In genomic region chrX:39244146-39244545, GRCh38 we compare ENCODE assay signal across 26 cellular contexts.
DNase-seq lines count a peak whose midpoint lies in the region; ATAC-seq, FAIRE-seq and TF ChIP-seq lines count a peak whose summit lies in the region.
"Had no signal": no experiment of that assay in that cellular context is flagged by ENCODE, and none has a peak within 500 bp of the region (broad histone marks: within the 10 kb centered on the region; RNA-seq: fewer than 3 reads in every experiment).

No MANE protein-coding gene starts in this region.

- POLR2A ChIA-PET in A549 (lab: Yijun Ruan, JAX) = no interaction called here

- 13% methylated on average over 1 of the region's 1 CpG for WGBS in A549 (ENCODE audit: missing lambda C conversion rate)
- 63% methylated on average over 1 of the region's 1 CpG for WGBS in mesenchymal stem cell

- TF ChIP-seq POLR2A in A549 (IDR thresholded peaks at IDR 0.05; ENCODE audit: low read length) = no peak

- no peak for ATAC-seq in A549
- ATAC-seq in HG03135 (IDR thresholded peaks at IDR 0.05; ENCODE audit: unreplicated experiment) = no peak
- ATAC-seq: CD8-positive, alpha-beta T cell had no signal

- no peak overlapping the region for H3K18ac ChIP-seq in mesenchymal stem cell (ENCODE audit: low read depth in 1 of 2, low read length in 2 of 2)

- no peak overlapping the region for H2BK5ac ChIP-seq in mesenchymal stem cell (ENCODE audit: low read depth, low read length, poor library complexity, severe bottlenecking)

- no peak overlapping the region for H2AFZ ChIP-seq in mesenchymal stem cell (ENCODE audit: low read depth, low read length)
- H2AFZ ChIP-seq: PC-9 had no signal

- H2AK5ac ChIP-seq in mesenchymal stem cell (ENCODE audit: low read length, severe bottlenecking) = no peak overlapping the region

- no peak overlapping the region for H3K4ac ChIP-seq in mesenchymal stem cell (ENCODE audit: low read depth in 1 of 2, low read length in 2 of 2)

- FAIRE-seq in A549 (lab: Jason Lieb, UNC) = peak; percentile 59
- FAIRE-seq in GM18507 (lab: Jason Lieb, UNC) = peak; percentile 48
- FAIRE-seq: GM12892 had no signal

- H3K4me3 ChIP-seq in A549 (no peak overlapping the region), mesenchymal stem cell (ENCODE audit: insufficient read depth in 1 of 2, low read depth in 1 of 2, low read length in 2 of 2) (no peak overlapping the region)
- H3K4me3 ChIP-seq: PC-9 had no signal

- no peaks in the 10 kb centered on the region for H3K36me3 ChIP-seq in mesenchymal stem cell (ENCODE audit: control insufficient read depth in 1 of 2, insufficient read depth in 2 of 2, low read depth in 1 of 2, low read length in 2 of 2)

- no peak overlapping the region for H3K14ac ChIP-seq in mesenchymal stem cell (ENCODE audit: low read length in 2 of 2)

- no peak for TF ChIP-seq CTCF in A549 (IDR thresholded peaks at IDR 0.05)
- TF ChIP-seq CTCF in VCaP (conservative IDR thresholded peaks at IDR 0.05) = no peak

- H4K91ac ChIP-seq in mesenchymal stem cell (ENCODE audit: low read length) = no peak overlapping the region

- no peak overlapping the region for H3K27ac ChIP-seq in A549
- H3K27ac ChIP-seq in VCaP = peak overlapping the region; percentile 29
- H3K27ac ChIP-seq in mesenchymal stem cell (ENCODE audit: low read length, poor library complexity, severe bottlenecking) = no peak overlapping the region
- H3K27ac ChIP-seq: C4-2B, KMS-11, PC-9, RWPE1 had no signal

- no peak for TF ChIP-seq RAD21 in A549 (conservative IDR thresholded peaks at IDR 0.05 in 1 of 2, IDR thresholded peaks at IDR 0.05 in 1 of 2)

- H3K23ac ChIP-seq in mesenchymal stem cell (ENCODE audit: low read length in 2 of 2) = no peak overlapping the region

- H2BK15ac ChIP-seq in mesenchymal stem cell (ENCODE audit: low read depth, poor library complexity, severe bottlenecking) = no peak overlapping the region

- CTCF ChIA-PET in A549 (lab: Yijun Ruan, JAX) = interaction anchor here (1.1 to 4.9 kb wide), 2 partner anchors 473 to 476 kb away, joined by 3 to 10 read pairs; no protein-coding TSS in a partner anchor

- no peak overlapping the region for H4K8ac ChIP-seq in mesenchymal stem cell (ENCODE audit: low read length)

- no peaks in the 10 kb centered on the region for H3K79me1 ChIP-seq in mesenchymal stem cell (replicated peaks; ENCODE audit: low read length, poor library complexity, severe bottlenecking)

- peak overlapping the region; percentile 10 for H3K9ac ChIP-seq in mesenchymal stem cell (ENCODE audit: low read length)
- H3K9ac ChIP-seq: KMS-11 had no signal

- no peak for TF ChIP-seq EP300 in A549 (IDR thresholded peaks at IDR 0.05)

- H3K4me2 ChIP-seq in A549 (no peak overlapping the region), mesenchymal stem cell (ENCODE audit: low read length, poor library complexity, severe bottlenecking) (no peak overlapping the region)
- H3K4me2 ChIP-seq: KMS-11, PC-9 had no signal

- H3K9me3 ChIP-seq in A549 (no peaks in the 10 kb centered on the region), mesenchymal stem cell (ENCODE audit: control insufficient read depth, low read length) (no peaks in the 10 kb centered on the region)
- H3K9me3 ChIP-seq: Caco-2 had no signal

- no peaks in the 10 kb centered on the region for H3K4me1 ChIP-seq in A549
- no peaks in the 10 kb centered on the region for H3K4me1 ChIP-seq in mesenchymal stem cell (ENCODE audit: control insufficient read depth, insufficient read depth, low read depth, low read length)
- H3K4me1 ChIP-seq: Caco-2 had no signal

- no peak overlapping the region for H2BK120ac ChIP-seq in mesenchymal stem cell (ENCODE audit: low read depth, low read length)

- no peak overlapping the region for H2BK12ac ChIP-seq in mesenchymal stem cell (ENCODE audit: low read length in 2 of 2)

- DNase-seq in A549 (ENCODE audit: low read depth in 1 of 2, low spot score in 1 of 2) (no peak), GM18507 (ENCODE audit: extremely low spot score, insufficient read length, low read depth) (no peak), mesenchymal stem cell (peak; percentile 36), NCI-H82 treated with DMSO at 0.1 percent for 48 hours (lab: John Stamatoyannopoulos, UW; ENCODE audit: unreplicated experiment) (no peak), activated gamma-delta T cell treated with Interleukin-2 at 50 U/mL for 16 hours (no peak)
- DNase-seq: Caco-2; CD8-positive, alpha-beta T cell; DMS153; DND-41; H9; MM.1S; NCI-H1417; NCI-H1694; NCI-H2029 treated with DMSO at 0.1 percent for 48 hours; NCI-H446 treated with DMSO at 0.1 percent for 48 hours; NCI-H526; NCI-H82; PC-9; SHP77; SW 1271 had no signal

- H3K27me3 ChIP-seq in mesenchymal stem cell (ENCODE audit: control insufficient read depth in 1 of 2, insufficient read depth in 1 of 2, low read length in 2 of 2) = peaks cover 0 to 16% of the 10 kb centered on the region in 2 experiments

TF ChIP-seq in A549, 52 proteins besides CTCF, POLR2A, EP300 and RAD21:
- TF ChIP-seq HDAC2 (IDR thresholded peaks at IDR 0.05) = no peak
- no peak for TF ChIP-seq ZC3H11A (IDR thresholded peaks at IDR 0.05)
- TF ChIP-seq KDM1A (IDR thresholded peaks at IDR 0.05; ENCODE audit: low read depth) = no peak
- TF ChIP-seq, protein P1, sequence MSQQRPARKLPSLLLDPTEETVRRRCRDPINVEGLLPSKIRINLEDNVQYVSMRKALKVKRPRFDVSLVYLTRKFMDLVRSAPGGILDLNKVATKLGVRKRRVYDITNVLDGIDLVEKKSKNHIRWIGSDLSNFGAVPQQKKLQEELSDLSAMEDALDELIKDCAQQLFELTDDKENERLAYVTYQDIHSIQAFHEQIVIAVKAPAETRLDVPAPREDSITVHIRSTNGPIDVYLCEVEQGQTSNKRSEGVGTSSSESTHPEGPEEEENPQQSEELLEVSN (IDR thresholded peaks at IDR 0.05; ENCODE audit: borderline replicate concordance, low read depth) = no peak
- no peak for TF ChIP-seq ESRRA (IDR thresholded peaks at IDR 0.05; ENCODE audit: borderline replicate concordance, low read length)
- no peak for TF ChIP-seq NR3C1 (IDR thresholded peaks at IDR 0.05)
- TF ChIP-seq TFCP2L1 (CRISPR knock-in tag; IDR thresholded peaks at IDR 0.05) = no peak
- no peak for TF ChIP-seq JUN (IDR thresholded peaks at IDR 0.05)
- TF ChIP-seq FOSL2 (IDR thresholded peaks at IDR 0.05) = no peak
- TF ChIP-seq FOSL2 (CRISPR knock-in tag; IDR thresholded peaks at IDR 0.05) = no peak
- TF ChIP-seq, protein P2, sequence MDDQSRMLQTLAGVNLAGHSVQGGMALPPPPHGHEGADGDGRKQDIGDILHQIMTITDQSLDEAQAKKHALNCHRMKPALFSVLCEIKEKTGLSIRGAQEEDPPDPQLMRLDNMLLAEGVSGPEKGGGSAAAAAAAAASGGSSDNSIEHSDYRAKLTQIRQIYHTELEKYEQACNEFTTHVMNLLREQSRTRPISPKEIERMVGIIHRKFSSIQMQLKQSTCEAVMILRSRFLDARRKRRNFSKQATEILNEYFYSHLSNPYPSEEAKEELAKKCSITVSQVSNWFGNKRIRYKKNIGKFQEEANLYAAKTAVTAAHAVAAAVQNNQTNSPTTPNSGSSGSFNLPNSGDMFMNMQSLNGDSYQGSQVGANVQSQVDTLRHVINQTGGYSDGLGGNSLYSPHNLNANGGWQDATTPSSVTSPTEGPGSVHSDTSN (IDR thresholded peaks at IDR 0.05) = no peak
- TF ChIP-seq SREBF2 (IDR thresholded peaks at IDR 0.05) = no peak
- no peak for TF ChIP-seq SMC3 (IDR thresholded peaks at IDR 0.05)
